In genomic region chr4:48591372-48591771, GRCh38 we compare ENCODE assay signal across 21 cellular contexts.
A peak's percentile ranks its signal among the peaks of the same experiment; 100 is the strongest.
DNase-seq lines count a peak whose midpoint lies in the region; ATAC-seq and TF ChIP-seq lines count a peak whose summit lies in the region.
"Had no signal": no experiment of that assay in that cellular context is flagged by ENCODE, and none has a peak within 500 bp of the region (broad histone marks: within the 10 kb centered on the region; RNA-seq: fewer than 3 reads in every experiment).

No MANE protein-coding gene starts in this region.

- peak overlapping the region; percentile 1 to 4 for H3K27ac Mint-ChIP-seq in activated naive CD4-positive, alpha-beta T cell treated with anti-CD3 and anti-CD28 coated beads, Interleukin-2, amount 50 U/mL, for 72 hours
- H3K27ac Mint-ChIP-seq in CD8-positive, alpha-beta T cell, result peak overlapping the region; percentile 30
- peak overlapping the region; percentile 11 for H3K27ac Mint-ChIP-seq in activated T-helper 17 cell treated with anti-CD3 and anti-CD28 coated beads, Interleukin-2, amount 50 U/mL, for 72 hours
- peak overlapping the region in 8 of 9 donors; percentile 29 to 72 (median 57) for H3K27ac Mint-ChIP-seq in naive thymus-derived CD4-positive, alpha-beta T cell
- H3K27ac Mint-ChIP-seq: GM23338 had no signal

- H3K9me3 Mint-ChIP-seq in activated naive CD4-positive, alpha-beta T cell treated with anti-CD3 and anti-CD28 coated beads, Interleukin-2, amount 50 U/mL, for 72 hours, result no peaks in the 10 kb centered on the region
- no peaks in the 10 kb centered on the region for H3K9me3 Mint-ChIP-seq in CD8-positive, alpha-beta T cell
- no peaks in the 10 kb centered on the region for H3K9me3 Mint-ChIP-seq in activated T-helper 17 cell treated with anti-CD3 and anti-CD28 coated beads, Interleukin-2, amount 50 U/mL, for 72 hours
- H3K9me3 Mint-ChIP-seq in naive thymus-derived CD4-positive, alpha-beta T cell, result no peaks in the 10 kb centered on the region
- H3K9me3 Mint-ChIP-seq: GM23338 had no signal

- POLR2A ChIA-PET in CD8-positive, alpha-beta T cell (lab: Charles Lee), result no interaction called here
- POLR2A ChIA-PET in naive thymus-derived CD4-positive, alpha-beta T cell (lab: Charles Lee), result no interaction called here

- no peaks in the 10 kb centered on the region for H3K4me1 ChIP-seq in CD8-positive, alpha-beta T cell (ENCODE audit: insufficient read depth, low read length)
- no peaks in the 10 kb centered on the region for H3K4me1 ChIP-seq in naive thymus-derived CD4-positive, alpha-beta T cell (ENCODE audit: control insufficient read depth in 2 of 2, insufficient read depth in 2 of 2, low read length in 2 of 2)
- H3K4me1 ChIP-seq: A549 had no signal

- H3K36me3 Mint-ChIP-seq in activated naive CD4-positive, alpha-beta T cell treated with anti-CD3 and anti-CD28 coated beads, Interleukin-2, amount 50 U/mL, for 72 hours, result peaks cover 5 to 8% of the 10 kb centered on the region in 2 donors
- peaks cover 68% of the 10 kb centered on the region for H3K36me3 Mint-ChIP-seq in CD8-positive, alpha-beta T cell
- peaks cover 82% of the 10 kb centered on the region for H3K36me3 Mint-ChIP-seq in activated T-helper 17 cell treated with anti-CD3 and anti-CD28 coated beads, Interleukin-2, amount 50 U/mL, for 72 hours (ENCODE audit: low read depth)
- peaks cover 5 to 46% (median 21%) of the 10 kb centered on the region in 5 donors for H3K36me3 Mint-ChIP-seq in naive thymus-derived CD4-positive, alpha-beta T cell

- intact Hi-C loops in CD8-positive, alpha-beta T cell (cut with DNase I, micrococcal nuclease), result no loop called here
- intact Hi-C loops in naive thymus-derived CD4-positive, alpha-beta T cell (cut with micrococcal nuclease), result no loop called here
- intact Hi-C loops in lower leg skin (cut with DNase I; ENCODE audit: low total_unique reads), result no loop called here

- H3K4me3 Mint-ChIP-seq in CD8-positive, alpha-beta T cell, result no peak overlapping the region
- no peak overlapping the region for H3K4me3 Mint-ChIP-seq in activated T-helper 17 cell treated with anti-CD3 and anti-CD28 coated beads, Interleukin-2, amount 50 U/mL, for 72 hours
- no peak overlapping the region for H3K4me3 Mint-ChIP-seq in naive thymus-derived CD4-positive, alpha-beta T cell
- H3K4me3 Mint-ChIP-seq: GM23338 had no signal

- H3K4me3 ChIP-seq in CD8-positive, alpha-beta T cell (ENCODE audit: low read depth, low read length), result no peak overlapping the region
- no peak overlapping the region for H3K4me3 ChIP-seq in naive thymus-derived CD4-positive, alpha-beta T cell (ENCODE audit: low read length)
- H3K4me3 ChIP-seq in lower leg skin (ENCODE audit: low read depth, poor library complexity, severe bottlenecking), result no peak overlapping the region
- H3K4me3 ChIP-seq: A549, GM23338 had no signal

- H3K9me3 ChIP-seq in CD8-positive, alpha-beta T cell (ENCODE audit: low read length), result no peaks in the 10 kb centered on the region
- no peaks in the 10 kb centered on the region for H3K9me3 ChIP-seq in naive thymus-derived CD4-positive, alpha-beta T cell (ENCODE audit: control insufficient read depth in 2 of 3, low read length in 3 of 3)
- H3K9me3 ChIP-seq: A549 had no signal

- no peak overlapping the region for H3K27ac ChIP-seq in CD8-positive, alpha-beta T cell (ENCODE audit: low read depth, low read length)
- no peak overlapping the region for H3K27ac ChIP-seq in naive thymus-derived CD4-positive, alpha-beta T cell (ENCODE audit: low read depth, low read length)
- H3K27ac ChIP-seq: A549, C4-2B had no signal

- no peak for TF ChIP-seq CTCF in CD8-positive, alpha-beta T cell (IDR thresholded peaks at IDR 0.05)
- no peak for TF ChIP-seq CTCF in lower leg skin (IDR thresholded peaks at IDR 0.05)

- H3K27me3 ChIP-seq in CD8-positive, alpha-beta T cell (ENCODE audit: insufficient read depth, low read length), result no peaks in the 10 kb centered on the region
- H3K27me3 ChIP-seq in naive thymus-derived CD4-positive, alpha-beta T cell (ENCODE audit: control insufficient read depth in 2 of 2, insufficient read depth in 2 of 2, low read length in 2 of 2), result no peaks in the 10 kb centered on the region

- DNase-seq in activated naive CD4-positive, alpha-beta T cell treated with anti-CD3 and anti-CD28 coated beads, Interleukin-2, amount 50 U/mL, for 72 hours (ENCODE audit: low spot score in 2 of 2), result no peak
- DNase-seq in activated naive CD4-positive, alpha-beta T cell treated with anti-CD3 and anti-CD28 coated beads, Interleukin-2, amount 50 U/mL, for 16 hours, result no peak
- no peak for DNase-seq in CD8-positive, alpha-beta T cell
- DNase-seq in naive thymus-derived CD4-positive, alpha-beta T cell, result no peak
- DNase-seq in NCI-H69 (lab: John Stamatoyannopoulos, UW) (no peak), HT-29 (ENCODE audit: low spot score) (no peak), lower leg skin (ENCODE audit: low spot score in 2 of 2) (no peak)
- DNase-seq: Calu3; KG1; NCI-H1048; NCI-H146; NCI-H2081 treated with DMSO at 0.1 percent for 48 hours; NCI-H226; NCI-H526 treated with DMSO at 0.1 percent for 48 hours; NK-92 treated with Interleukin-12 subunit alpha and Interleukin-12 subunit beta, amount 100 ng/mL, for 24 hours; OCI-M1; RPMI8226 had no signal

- ATAC-seq in activated naive CD4-positive, alpha-beta T cell treated with anti-CD3 and anti-CD28 coated beads, Interleukin-2, amount 50 U/mL, for 72 hours, result no peak
- no peak for ATAC-seq in CD8-positive, alpha-beta T cell
- ATAC-seq in activated T-helper 17 cell treated with anti-CD3 and anti-CD28 coated beads, Interleukin-2, amount 50 U/mL, for 72 hours (replicated peaks), result no peak
- no peak for ATAC-seq in naive thymus-derived CD4-positive, alpha-beta T cell
- ATAC-seq: A549, GM23338 had no signal

- no peaks in the 10 kb centered on the region for H3K27me3 Mint-ChIP-seq in CD8-positive, alpha-beta T cell (ENCODE audit: low read depth)
- H3K27me3 Mint-ChIP-seq in activated T-helper 17 cell treated with anti-CD3 and anti-CD28 coated beads, Interleukin-2, amount 50 U/mL, for 72 hours, result no peaks in the 10 kb centered on the region
- H3K27me3 Mint-ChIP-seq in naive thymus-derived CD4-positive, alpha-beta T cell, result no peaks in the 10 kb centered on the region

- CTCF ChIA-PET in CD8-positive, alpha-beta T cell (lab: Charles Lee), result interaction anchor here (1.1 kb wide), 1 partner anchor 13 kb away, joined by 3 read pairs; no protein-coding TSS in a partner anchor
- CTCF ChIA-PET in naive thymus-derived CD4-positive, alpha-beta T cell (lab: Charles Lee), result no interaction called here

- peaks cover 15% of the 10 kb centered on the region for H3K4me1 Mint-ChIP-seq in CD8-positive, alpha-beta T cell (ENCODE audit: low read depth)
- peaks cover 12% of the 10 kb centered on the region for H3K4me1 Mint-ChIP-seq in activated T-helper 17 cell treated with anti-CD3 and anti-CD28 coated beads, Interleukin-2, amount 50 U/mL, for 72 hours
- H3K4me1 Mint-ChIP-seq in naive thymus-derived CD4-positive, alpha-beta T cell, result peaks cover 7 to 24% (median 13%) of the 10 kb centered on the region in 7 donors

- WGBS in lower leg skin, 2 donors, result 96% methylated on average over 1 of the region's 1 CpG

- no peak for TF ChIP-seq POLR2A in lower leg skin (IDR thresholded peaks at IDR 0.05)

- H3K36me3 ChIP-seq in CD8-positive, alpha-beta T cell (ENCODE audit: insufficient read depth, low read length), result peaks cover 20% of the 10 kb centered on the region
- H3K36me3 ChIP-seq in naive thymus-derived CD4-positive, alpha-beta T cell (ENCODE audit: control insufficient read depth in 2 of 3, insufficient read depth in 3 of 3, low read length in 3 of 3), result peaks cover 0 to 20% (median 14%) of the 10 kb centered on the region in 3 experiments

Comparison
In these comparisons a context has a peak if more than half of its experiments do, and no peak if none do; other contexts are left out.
1. H3K27ac Mint-ChIP-seq: peak in every context shown above with its lines; median percentile 57 in naive thymus-derived CD4-positive, alpha-beta T cell; 30 in CD8-positive, alpha-beta T cell; 11 in activated T-helper 17 cell treated with anti-CD3 and anti-CD28 coated beads, Interleukin-2, amount 50 U/mL, for 72 hours; 2 in activated naive CD4-positive, alpha-beta T cell treated with anti-CD3 and anti-CD28 coated beads, Interleukin-2, amount 50 U/mL, for 72 hours.